ENCODE assay signal across 11 cellular contexts in the genomic region with DNA sequence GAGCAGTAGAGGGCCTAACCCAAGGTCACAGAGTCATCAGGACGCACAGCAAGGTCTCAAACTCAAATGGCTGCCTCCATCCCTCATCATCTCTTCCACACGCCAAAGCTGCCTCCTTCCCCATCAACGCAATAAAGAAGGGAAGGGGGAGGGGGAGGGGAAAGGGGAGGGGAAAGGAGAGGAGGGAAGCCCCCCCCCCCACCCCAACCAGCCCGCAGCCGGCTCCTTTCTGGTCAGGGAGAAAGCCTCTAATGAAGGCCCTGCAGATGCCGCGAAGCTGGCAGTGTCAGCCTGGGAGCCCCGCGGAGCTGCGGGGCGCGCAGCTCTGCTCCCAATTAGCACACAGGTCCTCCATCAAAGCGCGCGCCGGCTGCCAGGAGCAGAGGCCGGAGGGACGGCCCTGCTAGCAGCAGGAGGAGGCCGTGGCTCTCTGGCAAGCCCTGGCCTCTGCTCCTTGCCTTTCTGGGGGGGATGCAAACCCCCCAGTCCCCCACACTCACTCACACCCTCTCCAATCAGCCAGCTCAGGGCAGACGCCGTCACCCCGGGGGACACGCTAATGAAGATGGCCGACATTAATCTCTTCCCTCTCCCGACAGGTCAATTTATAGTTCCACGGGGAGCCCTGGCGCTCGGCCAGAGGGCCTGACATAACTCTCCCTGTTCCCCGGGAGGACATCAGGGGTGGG.
DNase-seq lines count a peak whose midpoint lies in the region; ATAC-seq and TF ChIP-seq lines count a peak whose summit lies in the region.
"Had no signal": no experiment of that assay in that cellular context is flagged by ENCODE, and none has a peak within 500 bp of the region (broad histone marks: within the 10 kb centered on the region; RNA-seq: fewer than 3 reads in every experiment).

No MANE protein-coding gene starts in this region.

- peak overlapping the region; percentile 89 for H3K4me2 ChIP-seq in neural cell (ENCODE audit: low read length)

- H3K9me2 ChIP-seq in neural cell (ENCODE audit: insufficient read depth, low read length): no peaks in the 10 kb centered on the region

- peaks cover 51% of the 10 kb centered on the region for H3K79me2 ChIP-seq in neural cell (replicated peaks; ENCODE audit: insufficient read depth, low read length)

- H3K4me3 ChIP-seq in neural cell (ENCODE audit: low read length): peak overlapping the region; percentile 68
- H3K4me3 ChIP-seq: transverse colon had no signal

- no peaks in the 10 kb centered on the region for H3K36me3 ChIP-seq in neural cell (ENCODE audit: insufficient read depth, low read length)
- H3K36me3 ChIP-seq: transverse colon had no signal

- H3K9me3 ChIP-seq in neural cell (ENCODE audit: low read length): no peaks in the 10 kb centered on the region
- H3K9me3 ChIP-seq: transverse colon had no signal

- H2AFZ ChIP-seq in neural cell (ENCODE audit: low read depth, low read length): peak overlapping the region; percentile 56

- TF ChIP-seq RAD21 in neural cell (conservative IDR thresholded peaks at IDR 0.05): peak; percentile 48

- no peak for TF ChIP-seq CTCF in neural cell (IDR thresholded peaks at IDR 0.05; ENCODE audit: poor library complexity, severe bottlenecking)

- H3K27me3 ChIP-seq in neural cell (ENCODE audit: insufficient read depth, low read depth, low read length): no peaks in the 10 kb centered on the region

- peak overlapping the region; percentile 95 for H3K27ac ChIP-seq in neural cell (ENCODE audit: low read length)
- H3K27ac ChIP-seq: transverse colon had no signal

- TF ChIP-seq EP300 in neural cell (conservative IDR thresholded peaks at IDR 0.05; ENCODE audit: poor library complexity, severe bottlenecking): peak; percentile 45

- peaks cover 5% of the 10 kb centered on the region for H3F3A ChIP-seq in neural cell (ENCODE audit: insufficient read depth, low read length, poor library complexity, severe bottlenecking)

- DNase-seq in ELF-1 (ENCODE audit: low read depth, low spot score): peak; percentile 59
- DNase-seq in NCI-H146 treated with DMSO at 0.1 percent for 48 hours (lab: John Stamatoyannopoulos, UW; ENCODE audit: unreplicated experiment): peak; percentile 31
- DNase-seq in cerebellar cortex (ENCODE audit: low spot score): peak; percentile 35
- no peak for DNase-seq in HK-2 (ENCODE audit: unreplicated experiment)
- no peak for DNase-seq in dermis blood vessel endothelial cell
- no peak for DNase-seq in activated CD4-positive, CD25-positive, alpha-beta regulatory T cell (lab: John Stamatoyannopoulos, UW)
- DNase-seq: NCI-H1436 treated with DMSO at 0.1 percent for 48 hours, transverse colon had no signal

- ATAC-seq in GM18867 (IDR thresholded peaks at IDR 0.05; ENCODE audit: unreplicated experiment): no peak
- ATAC-seq: Right ventricle myocardium inferior had no signal

- peak overlapping the region; percentile 88 for H3K9ac ChIP-seq in neural cell (ENCODE audit: low read length)

- H4K20me1 ChIP-seq in neural cell (ENCODE audit: insufficient read depth): no peaks in the 10 kb centered on the region

TF ChIP-seq in neural cell, 6 proteins besides CTCF, POLR2A, EP300 and RAD21:
- TF ChIP-seq TAF1 (IDR thresholded peaks at IDR 0.05; ENCODE audit: low read depth): no peak
- TF ChIP-seq, protein P1, sequence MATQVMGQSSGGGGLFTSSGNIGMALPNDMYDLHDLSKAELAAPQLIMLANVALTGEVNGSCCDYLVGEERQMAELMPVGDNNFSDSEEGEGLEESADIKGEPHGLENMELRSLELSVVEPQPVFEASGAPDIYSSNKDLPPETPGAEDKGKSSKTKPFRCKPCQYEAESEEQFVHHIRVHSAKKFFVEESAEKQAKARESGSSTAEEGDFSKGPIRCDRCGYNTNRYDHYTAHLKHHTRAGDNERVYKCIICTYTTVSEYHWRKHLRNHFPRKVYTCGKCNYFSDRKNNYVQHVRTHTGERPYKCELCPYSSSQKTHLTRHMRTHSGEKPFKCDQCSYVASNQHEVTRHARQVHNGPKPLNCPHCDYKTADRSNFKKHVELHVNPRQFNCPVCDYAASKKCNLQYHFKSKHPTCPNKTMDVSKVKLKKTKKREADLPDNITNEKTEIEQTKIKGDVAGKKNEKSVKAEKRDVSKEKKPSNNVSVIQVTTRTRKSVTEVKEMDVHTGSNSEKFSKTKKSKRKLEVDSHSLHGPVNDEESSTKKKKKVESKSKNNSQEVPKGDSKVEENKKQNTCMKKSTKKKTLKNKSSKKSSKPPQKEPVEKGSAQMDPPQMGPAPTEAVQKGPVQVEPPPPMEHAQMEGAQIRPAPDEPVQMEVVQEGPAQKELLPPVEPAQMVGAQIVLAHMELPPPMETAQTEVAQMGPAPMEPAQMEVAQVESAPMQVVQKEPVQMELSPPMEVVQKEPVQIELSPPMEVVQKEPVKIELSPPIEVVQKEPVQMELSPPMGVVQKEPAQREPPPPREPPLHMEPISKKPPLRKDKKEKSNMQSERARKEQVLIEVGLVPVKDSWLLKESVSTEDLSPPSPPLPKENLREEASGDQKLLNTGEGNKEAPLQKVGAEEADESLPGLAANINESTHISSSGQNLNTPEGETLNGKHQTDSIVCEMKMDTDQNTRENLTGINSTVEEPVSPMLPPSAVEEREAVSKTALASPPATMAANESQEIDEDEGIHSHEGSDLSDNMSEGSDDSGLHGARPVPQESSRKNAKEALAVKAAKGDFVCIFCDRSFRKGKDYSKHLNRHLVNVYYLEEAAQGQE (IDR thresholded peaks at IDR 0.05; ENCODE audit: borderline replicate concordance): peak; percentile 31
- TF ChIP-seq SMC3 (conservative IDR thresholded peaks at IDR 0.05; ENCODE audit: poor library complexity): peak; percentile 47
- peak; percentile 72 for TF ChIP-seq POLR2AphosphoS5 (IDR thresholded peaks at IDR 0.05)
- peak; percentile 25 for TF ChIP-seq MXI1 (conservative IDR thresholded peaks at IDR 0.05; ENCODE audit: poor library complexity, severe bottlenecking)
- TF ChIP-seq EZH2 (IDR thresholded peaks at IDR 0.05; ENCODE audit: borderline replicate concordance, insufficient read depth, low read length, poor library complexity, severe bottlenecking): no peak

Comparison
In these comparisons a context has a peak if more than half of its experiments do, and no peak if none do; other contexts are left out.
1. DNase-seq: peak in ELF-1 (single experiment), NCI-H146 treated with DMSO at 0.1 percent for 48 hours (single experiment) and cerebellar cortex (single experiment); none in HK-2 (single experiment), dermis blood vessel endothelial cell (single experiment) and activated CD4-positive, CD25-positive, alpha-beta regulatory T cell (0 of 4).